In the genomic region with DNA sequence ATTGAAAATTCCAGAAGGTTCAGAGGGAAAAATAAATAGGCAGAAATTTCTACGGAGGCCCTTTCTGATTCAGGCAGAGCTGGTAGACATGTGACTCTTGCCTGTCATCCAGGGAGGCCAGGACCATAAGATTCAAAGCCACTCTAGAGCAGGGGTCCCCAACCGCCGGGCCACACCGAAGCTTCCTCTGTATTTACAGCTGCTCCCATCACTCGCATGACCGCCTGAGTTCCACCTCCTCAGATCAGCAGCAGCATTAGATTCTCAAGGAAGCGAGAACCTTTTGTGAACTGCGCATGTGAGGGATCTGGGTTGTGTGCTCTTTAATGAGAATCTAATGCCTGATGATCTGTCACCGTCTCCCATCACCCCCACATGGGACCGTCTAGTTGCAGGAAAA, we compare ENCODE assay signal across 19 cellular contexts.
"Had no signal": no experiment of that assay in that cellular context is flagged by ENCODE, and none has a peak within 500 bp of the region (broad histone marks: within the 10 kb centered on the region; RNA-seq: fewer than 3 reads in every experiment).

No MANE protein-coding gene starts in this region.

- H3K36me3 ChIP-seq: colonic mucosa, esophagus squamous epithelium, heart right ventricle, left lung, lower lobe of right lung had no signal

- H3K4me1 ChIP-seq: colonic mucosa, left lung, lower lobe of right lung had no signal

- DNase-seq: colonic mucosa; cortex of kidney; dorsolateral prefrontal cortex; effector CD4-positive, alpha-beta T cell; effector memory CD4-positive, alpha-beta T cell; esophagus squamous epithelium; foreskin fibroblast; foreskin melanocyte; glutamatergic neuron; head of caudate nucleus; heart right ventricle; hippocampal formation; left cardiac atrium; left lung; left ventricle myocardium superior; lower lobe of right lung; mesenchymal stem cell; mucosa of descending colon; naive B cell had no signal

- ATAC-seq: heart right ventricle, left cardiac atrium, left lung, left ventricle myocardium superior, lower lobe of right lung, mucosa of descending colon had no signal

- H3K9me3 ChIP-seq: colonic mucosa, esophagus squamous epithelium, lower lobe of right lung, mucosa of descending colon had no signal

- H3K27ac ChIP-seq: colonic mucosa, dorsolateral prefrontal cortex, heart right ventricle, left lung, lower lobe of right lung had no signal

- H3K4me3 ChIP-seq: colonic mucosa, dorsolateral prefrontal cortex, esophagus squamous epithelium, heart right ventricle, left lung, lower lobe of right lung, mucosa of descending colon had no signal

- H3K27me3 ChIP-seq: colonic mucosa, dorsolateral prefrontal cortex, left lung had no signal
